In the genomic region with DNA sequence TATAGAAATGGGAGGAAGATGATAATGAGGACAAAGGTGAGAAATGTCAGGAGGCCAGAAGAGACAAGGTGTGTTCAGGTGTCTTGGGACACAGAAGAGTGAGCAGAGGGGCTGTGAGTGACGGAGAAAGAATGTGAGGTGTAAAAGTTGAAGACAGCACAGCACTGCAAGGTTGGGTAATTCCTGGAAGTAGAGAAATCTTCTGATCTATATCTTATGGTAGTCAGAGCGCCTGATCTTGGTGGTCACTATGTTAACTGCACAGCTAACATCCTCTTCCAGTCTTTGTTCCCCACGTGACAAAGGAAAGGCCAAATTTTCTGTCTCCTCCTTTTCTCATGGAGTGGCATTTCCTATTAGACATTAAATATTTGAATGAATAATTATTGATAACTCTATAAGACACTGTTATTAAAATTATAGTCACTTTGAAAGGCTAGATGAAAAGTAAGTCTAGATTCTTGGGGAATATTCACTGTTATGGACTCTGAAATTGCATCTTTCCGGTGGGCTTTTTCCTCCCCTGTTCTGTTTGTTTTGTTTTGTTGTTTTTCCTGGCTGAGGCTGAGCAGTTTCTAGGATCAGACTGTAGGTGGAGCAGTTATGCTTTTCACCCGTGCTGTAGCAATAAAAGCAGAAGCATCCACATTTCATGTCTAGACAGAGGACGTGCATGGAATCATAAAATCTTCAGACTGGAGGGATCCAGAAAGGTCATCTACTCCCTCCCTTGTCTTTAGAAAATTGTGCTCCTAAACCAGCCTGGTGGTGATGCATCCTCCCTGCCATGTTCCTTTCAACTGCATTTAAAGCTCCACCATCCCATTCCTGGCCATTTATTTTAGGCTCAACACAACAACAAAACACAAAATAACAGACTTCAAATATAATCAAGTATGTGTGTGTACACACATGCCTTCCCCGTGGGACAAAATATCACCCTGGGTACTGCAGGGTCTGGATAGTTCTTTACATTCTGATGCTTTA, we compare ENCODE assay signal across 8 cellular contexts. TPM values are rescaled to one million over a fixed set of nuclear protein-coding genes. Genes with fewer than 3 reads are reported as not detected.
DNase-seq lines count a peak whose midpoint lies in the region; ATAC-seq lines count a peak whose summit lies in the region.

No MANE protein-coding gene starts in this region.

- H3K9me3 Mint-ChIP-seq in activated naive CD4-positive, alpha-beta T cell treated with anti-CD3 and anti-CD28 coated beads, Interleukin-2, amount 50 U/mL, for 72 hours: no peaks in the 10 kb centered on the region

- no peaks in the 10 kb centered on the region for H3K36me3 Mint-ChIP-seq in activated naive CD4-positive, alpha-beta T cell treated with anti-CD3 and anti-CD28 coated beads, Interleukin-2, amount 50 U/mL, for 72 hours

- no peaks in the 10 kb centered on the region for H3K36me3 ChIP-seq in H7 (replicated peaks; ENCODE audit: control insufficient read depth, insufficient read depth, low read length)

- H3K27ac Mint-ChIP-seq in activated naive CD4-positive, alpha-beta T cell treated with anti-CD3 and anti-CD28 coated beads, Interleukin-2, amount 50 U/mL, for 72 hours: peak overlapping the region in 1 of 2 donors; percentile 48

- no peaks in the 10 kb centered on the region for H3K27me3 ChIP-seq in H7 (ENCODE audit: control insufficient read depth, insufficient read depth, low read length)

- intact Hi-C loops in left cardiac atrium (cut with DNase I): loop anchor here in 1 of 2 donors (5.0 kb wide), 1 partner anchor 273 kb away; no protein-coding TSS in a partner anchor
- intact Hi-C loops in posterior vena cava (cut with DNase I): no loop called here

- DNase-seq in Daoy (ENCODE audit: low read depth): peak; percentile 37
- peak; percentile 29 for DNase-seq in H7
- DNase-seq in NCI-H345 (lab: John Stamatoyannopoulos, UW): peak; percentile 65
- DNase-seq in activated naive CD4-positive, alpha-beta T cell treated with anti-CD3 and anti-CD28 coated beads, Interleukin-2, amount 50 U/mL, for 72 hours (ENCODE audit: low spot score in 2 of 2): peak in 1 of 2 donors; percentile 30
- DNase-seq in left cardiac atrium: no peak
- peak; percentile 69 for DNase-seq in retina
- DNase-seq in posterior vena cava (ENCODE audit: low spot score): no peak

- ATAC-seq in activated naive CD4-positive, alpha-beta T cell treated with anti-CD3 and anti-CD28 coated beads, Interleukin-2, amount 50 U/mL, for 72 hours: peak; percentile 46 to 73
- ATAC-seq in left cardiac atrium: peak; percentile 53 to 79
- ATAC-seq in GM18519 (IDR thresholded peaks at IDR 0.05; ENCODE audit: low FRiP score, unreplicated experiment): no peak

- H3K4me3 ChIP-seq in H7 (ENCODE audit: insufficient read depth, low read depth, low read length): no peak overlapping the region

RNA-seq across cellular contexts. Expression of a gene that starts 26.6 kb away (rescaled TPM):
- 26.5 and 39.3 TPM in 2 replicates for total RNA-seq in Daoy (2014; rRNA removed; shearing (Covaris generic))
- total RNA-seq in H7 (2014; rRNA removed; shearing (Covaris generic)): 108 and 151 TPM in 2 replicates
- 10 to 100 TPM; 19.5 to 37.2 TPM for total RNA-seq in activated naive CD4-positive, alpha-beta T cell treated with anti-CD3 and anti-CD28 coated beads, Interleukin-2, amount 50 U/mL, for 72 hours
- total RNA-seq in left cardiac atrium: 10 to 100 TPM; 26.2 to 29.5 TPM
- 10 to 100 TPM; 21.5 to 27.4 TPM for total RNA-seq in posterior vena cava

Comparison
In these comparisons a context has a peak if more than half of its experiments do, and no peak if none do; other contexts are left out.
1. DNase-seq: peak in Daoy (single experiment), H7 (single experiment), NCI-H345 (single experiment) and retina (single experiment); none in left cardiac atrium (single experiment) and posterior vena cava (single experiment).